In genomic region chr1:88855986-88856385, GRCh38 we compare ENCODE assay signal across 17 cellular contexts. TPM values are rescaled to one million over a fixed set of nuclear protein-coding genes. Genes with fewer than 3 reads are reported as not detected.
DNase-seq lines count a peak whose midpoint lies in the region; ATAC-seq and TF ChIP-seq lines count a peak whose summit lies in the region.
"Had no signal": no experiment of that assay in that cellular context is flagged by ENCODE, and none has a peak within 500 bp of the region (broad histone marks: within the 10 kb centered on the region; RNA-seq: fewer than 3 reads in every experiment).

No MANE protein-coding gene starts in this region.

- no peaks in the 10 kb centered on the region for H3K4me1 ChIP-seq in mammary epithelial cell (ENCODE audit: insufficient read depth, low read length)
- H3K4me1 ChIP-seq: Caco-2, Peyer's patch had no signal

- H3K9ac ChIP-seq in mammary epithelial cell (ENCODE audit: insufficient read depth, low read length): no peak overlapping the region

- peaks cover 85% of the 10 kb centered on the region for H3K36me3 Mint-ChIP-seq in activated T-cell treated with anti-CD3 and anti-CD28 coated beads, Interleukin-2, amount 50 U/mL, for 24 hours (ENCODE audit: low read depth)

- no peaks in the 10 kb centered on the region for H3K27me3 ChIP-seq in mammary epithelial cell (ENCODE audit: insufficient read depth, low read length)
- H3K27me3 ChIP-seq: Peyer's patch had no signal

- H3K27me3 Mint-ChIP-seq in activated T-cell treated with anti-CD3 and anti-CD28 coated beads, Interleukin-2, amount 50 U/mL, for 24 hours: no peaks in the 10 kb centered on the region

- peaks cover 6% of the 10 kb centered on the region for H3K4me1 Mint-ChIP-seq in activated T-cell treated with anti-CD3 and anti-CD28 coated beads, Interleukin-2, amount 50 U/mL, for 24 hours (ENCODE audit: low read depth)
- H3K4me1 Mint-ChIP-seq: CD14-positive monocyte had no signal

- H3K4me3 ChIP-seq in mammary epithelial cell (replicated peaks in 1 of 3; ENCODE audit: insufficient read depth in 1 of 3, low read depth in 2 of 3, low read length in 3 of 3): no peak overlapping the region
- no peak overlapping the region for H3K4me3 ChIP-seq in epithelial cell of esophagus (ENCODE audit: low read length)
- H3K4me3 ChIP-seq: GM23338, Peyer's patch had no signal

- H3K27ac Mint-ChIP-seq in activated T-cell treated with anti-CD3 and anti-CD28 coated beads, Interleukin-2, amount 50 U/mL, for 24 hours: peak overlapping the region; percentile 59
- H3K27ac Mint-ChIP-seq: GM23338 had no signal

- H3K9me3 ChIP-seq in mammary epithelial cell (replicated peaks; ENCODE audit: insufficient read depth, low read length): no peaks in the 10 kb centered on the region
- H3K9me3 ChIP-seq: Caco-2, Peyer's patch had no signal

- no peak for ATAC-seq in GM21737 (IDR thresholded peaks at IDR 0.05; ENCODE audit: unreplicated experiment)
- ATAC-seq: GM23338, Right ventricle myocardium inferior had no signal

- 93% methylated on average over 5 of the region's 6 CpGs for WGBS in mammary epithelial cell (ENCODE audit: low coverage, missing lambda C conversion rate)

- H3K27ac ChIP-seq in mammary epithelial cell (ENCODE audit: insufficient read depth, low read depth, low read length): no peak overlapping the region
- H3K27ac ChIP-seq: 22Rv1, Peyer's patch had no signal

- H2AFZ ChIP-seq in mammary epithelial cell (ENCODE audit: low read depth, low read length): no peak overlapping the region
- H2AFZ ChIP-seq: GM23338 had no signal

- no peaks in the 10 kb centered on the region for H3K9me3 Mint-ChIP-seq in activated T-cell treated with anti-CD3 and anti-CD28 coated beads, Interleukin-2, amount 50 U/mL, for 24 hours
- H3K9me3 Mint-ChIP-seq: CD14-positive monocyte, GM23338 had no signal

- H3K4me3 Mint-ChIP-seq in activated T-cell treated with anti-CD3 and anti-CD28 coated beads, Interleukin-2, amount 50 U/mL, for 24 hours: no peak overlapping the region
- H3K4me3 Mint-ChIP-seq: CD14-positive monocyte, GM23338 had no signal

- dilution Hi-C loops in mammary epithelial cell (cut with HindIII; ENCODE audit: low sequenced_read_pairs): no loop called here

- intact Hi-C loops in mammary epithelial cell (cut with micrococcal nuclease): loop anchor here (10.0 kb wide), 1 partner anchor 51 kb away; no protein-coding TSS in a partner anchor

- TF ChIP-seq CTCF in mammary epithelial cell (conservative IDR thresholded peaks at IDR 0.05 in 1 of 2, IDR thresholded peaks at IDR 0.05 in 1 of 2; ENCODE audit: extremely low read depth in 1 of 2, insufficient read depth in 1 of 2, low read depth in 1 of 2, low read length in 2 of 2) (no peak), epithelial cell of esophagus (IDR thresholded peaks at IDR 0.05; ENCODE audit: insufficient read depth, low read depth, low read length, missing control alignments) (no peak)

- H3K36me3 ChIP-seq in mammary epithelial cell (ENCODE audit: insufficient read depth, low read length): peaks cover 25% of the 10 kb centered on the region

- DNase-seq in activated T-cell treated with anti-CD3 and anti-CD28 coated beads, Interleukin-2, amount 50 U/mL, for 24 hours: no peak
- no peak for DNase-seq in activated T-cell treated with anti-CD3 and anti-CD28 coated beads, Interleukin-2, amount 50 U/mL, for 48 hours
- DNase-seq in mammary epithelial cell (peak; percentile 1), epithelial cell of esophagus (ENCODE audit: low read depth) (peak; percentile 26), pulmonary artery endothelial cell (ENCODE audit: low read depth, low spot score) (peak; percentile 2), RKO (ENCODE audit: low spot score) (no peak), SHP77 treated with DMSO at 0.1 percent for 48 hours (lab: John Stamatoyannopoulos, UW) (no peak)
- DNase-seq: Caco-2, HCEC 1CT, NCI-H1105, NCI-H1694 treated with DMSO at 0.1 percent for 48 hours, Peyer's patch had no signal

- H3K79me2 ChIP-seq in mammary epithelial cell (ENCODE audit: insufficient read depth, low read length): peaks cover 4% of the 10 kb centered on the region

- BruUV-seq in mammary epithelial cell (replicated peaks; lab: Mats Ljungman, UMichigan): no TSS peak

- in situ Hi-C loops in mammary epithelial cell (cut with MboI; ENCODE audit: low sequenced_read_pairs in 2 of 2): no loop called here

- no peaks in the 10 kb centered on the region for H4K20me1 ChIP-seq in mammary epithelial cell (ENCODE audit: insufficient read depth, low read length)

- CTCF ChIA-PET in mammary epithelial cell (lab: Charles Lee; ENCODE audit: low non-redundant PET): no interaction called here

- H3K4me2 ChIP-seq in mammary epithelial cell (ENCODE audit: insufficient read depth, low read depth, low read length): no peak overlapping the region
- H3K4me2 ChIP-seq: GM23338 had no signal

RNA-seq across cellular contexts. Expression of gene GTF2B, which starts 35.4 kb away (rescaled TPM):
- total RNA-seq in mammary epithelial cell: 10 to 100 TPM; 19.5 to 27.8 TPM
- polyA plus RNA-seq in mammary epithelial cell: 26.6 TPM
- polyA minus RNA-seq in mammary epithelial cell: 15.9 TPM
- total RNA-seq in pulmonary artery endothelial cell: 36.1 and 38.6 TPM in 2 replicates

Comparison
In these comparisons a context has a peak if more than half of its experiments do, and no peak if none do; other contexts are left out.
1. DNase-seq: peak in mammary epithelial cell (single experiment), epithelial cell of esophagus (single experiment) and pulmonary artery endothelial cell (single experiment); none in activated T-cell treated with anti-CD3 and anti-CD28 coated beads, Interleukin-2, amount 50 U/mL, for 24 hours (single experiment), activated T-cell treated with anti-CD3 and anti-CD28 coated beads, Interleukin-2, amount 50 U/mL, for 48 hours (0 of 2), RKO (single experiment) and SHP77 treated with DMSO at 0.1 percent for 48 hours (single experiment).